Comparison of ENCODE assay signal across 18 cellular contexts in the genomic region with DNA sequence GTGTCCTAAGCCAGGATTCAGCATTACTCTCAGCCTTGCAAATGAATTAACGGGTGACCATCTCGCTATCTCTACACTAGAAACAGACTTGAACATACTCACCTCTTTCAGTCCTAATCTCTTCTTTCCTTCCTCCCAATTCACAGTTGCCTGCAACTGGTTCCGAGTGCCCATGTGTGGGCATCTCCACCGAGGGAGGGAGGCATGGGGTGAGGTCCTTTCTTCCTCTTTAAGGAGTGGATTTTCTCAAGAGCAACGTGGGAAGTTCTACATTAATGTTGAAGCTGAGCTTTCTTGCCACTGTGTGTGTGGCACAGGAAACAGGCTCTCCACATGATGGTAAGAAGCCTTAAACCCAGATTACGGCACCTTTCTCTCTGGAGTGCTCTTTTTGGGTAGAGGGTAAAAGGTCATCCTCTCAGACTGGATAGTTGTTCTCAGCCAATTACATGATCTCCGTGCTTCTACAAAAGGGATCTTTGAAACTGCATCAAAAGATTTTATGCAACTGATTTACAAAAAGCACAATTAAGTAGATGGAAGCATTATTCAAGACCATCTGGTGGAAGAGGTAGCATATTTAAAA.
A peak's percentile ranks its signal among the peaks of the same experiment; 100 is the strongest.
DNase-seq lines count a peak whose midpoint lies in the region; ATAC-seq and TF ChIP-seq lines count a peak whose summit lies in the region.
"Had no signal": no experiment of that assay in that cellular context is flagged by ENCODE, and none has a peak within 500 bp of the region (broad histone marks: within the 10 kb centered on the region; RNA-seq: fewer than 3 reads in every experiment).

No MANE protein-coding gene starts in this region.

- peaks cover 6% of the 10 kb centered on the region for H3K27me3 Mint-ChIP-seq in T-helper 17 cell
- H3K27me3 Mint-ChIP-seq: IgD-negative memory B cell had no signal

- peak overlapping the region; percentile 13 for H3K4me3 Mint-ChIP-seq in T-helper 17 cell
- H3K4me3 Mint-ChIP-seq: CD14-positive monocyte; CD8-positive, alpha-beta T cell; GM23338; HFFc6; IgD-negative memory B cell had no signal

- no peak for TF ChIP-seq EP300 in esophagus muscularis mucosa (IDR thresholded peaks at IDR 0.05)

- H3K36me3 ChIP-seq in BLaER1 (no peaks in the 10 kb centered on the region), esophagus muscularis mucosa (no peaks in the 10 kb centered on the region)
- H3K36me3 ChIP-seq: BE2C had no signal

- H3K4me3 ChIP-seq in BLaER1: no peak overlapping the region
- H3K4me3 ChIP-seq in HL-60 (replicated peaks; ENCODE audit: insufficient read depth, low read length): no peak overlapping the region
- H3K4me3 ChIP-seq in esophagus muscularis mucosa: no peak overlapping the region
- H3K4me3 ChIP-seq: GM23338 had no signal

- DNase-seq in HL-60 (ENCODE audit: low read depth in 1 of 2, low spot score in 1 of 2) (peak in 1 of 2 experiments; percentile 77), T-helper 17 cell (no peak), esophagus muscularis mucosa (ENCODE audit: extremely low spot score) (peak; percentile 57), NCI-H524 (lab: John Stamatoyannopoulos, UW) (no peak), HCEC 1CT (no peak), NCI-H146 (lab: John Stamatoyannopoulos, UW) (no peak)
- DNase-seq: BE2C; Calu3; CD8-positive, alpha-beta T cell; DMS79 treated with DMSO at 0.1 percent for 48 hours; HFFc6 had no signal

- no peak overlapping the region for H3K27ac Mint-ChIP-seq in T-helper 17 cell
- H3K27ac Mint-ChIP-seq: CD8-positive, alpha-beta T cell; GM23338; HFFc6; IgD-negative memory B cell had no signal

- WGBS in esophagus muscularis mucosa: 83% methylated on average over 7 of the region's 7 CpGs

- no peak for TF ChIP-seq POLR2A in esophagus muscularis mucosa (IDR thresholded peaks at IDR 0.05; ENCODE audit: low read depth)

- TF ChIP-seq CTCF in HL-60 (IDR thresholded peaks at IDR 0.05; ENCODE audit: insufficient read depth, low read length) (no peak), esophagus muscularis mucosa (IDR thresholded peaks at IDR 0.05) (no peak)

- H3K9me3 ChIP-seq in BLaER1: no peaks in the 10 kb centered on the region
- no peaks in the 10 kb centered on the region for H3K9me3 ChIP-seq in T-helper 17 cell (ENCODE audit: control insufficient read depth, low read length, poor library complexity, severe bottlenecking)
- H3K9me3 ChIP-seq in esophagus muscularis mucosa: no peaks in the 10 kb centered on the region
- H3K9me3 ChIP-seq: BE2C had no signal

- intact Hi-C loops in esophagus muscularis mucosa (cut with DNase I): no loop called here

- H3K27ac ChIP-seq in BLaER1 (no peak overlapping the region), HL-60 (replicated peaks) (peak overlapping the region; percentile 91), esophagus muscularis mucosa (replicated peaks in 1 of 4) (no peak overlapping the region)
- H3K27ac ChIP-seq: KMS-11 had no signal

- H3K36me3 Mint-ChIP-seq in T-helper 17 cell (ENCODE audit: low read depth): no peaks in the 10 kb centered on the region
- H3K36me3 Mint-ChIP-seq: CD14-positive monocyte; CD8-positive, alpha-beta T cell; IgD-negative memory B cell had no signal

- peaks cover 2% of the 10 kb centered on the region for H3K4me1 Mint-ChIP-seq in T-helper 17 cell

- no peak overlapping the region for H3K9ac ChIP-seq in BLaER1
- H3K9ac ChIP-seq: KMS-11 had no signal

- H4K20me1 ChIP-seq in BLaER1: no peaks in the 10 kb centered on the region

- H3K27me3 ChIP-seq in BLaER1 (peaks cover 8% of the 10 kb centered on the region; the same call in 1 of the 2 replicates), HL-60 (ENCODE audit: insufficient read depth, poor library complexity, severe bottlenecking) (no peaks in the 10 kb centered on the region), esophagus muscularis mucosa (no peaks in the 10 kb centered on the region)
- H3K27me3 ChIP-seq: BE2C had no signal

- H3K4me1 ChIP-seq in BLaER1: peaks cover 43% of the 10 kb centered on the region
- peaks cover 18 to 24% (median 21%) of the 10 kb centered on the region in 4 donors for H3K4me1 ChIP-seq in esophagus muscularis mucosa
- H3K4me1 ChIP-seq: BE2C had no signal

- no peak for ATAC-seq in T-helper 17 cell
- ATAC-seq: CD8-positive, alpha-beta T cell; GM23338; HCT116; HepG2 had no signal

- H3K4me2 ChIP-seq in BLaER1: peak overlapping the region; percentile 61
- H3K4me2 ChIP-seq: GM23338, KMS-11 had no signal
